ENCODE assay signal across 20 cellular contexts in the genomic region with DNA sequence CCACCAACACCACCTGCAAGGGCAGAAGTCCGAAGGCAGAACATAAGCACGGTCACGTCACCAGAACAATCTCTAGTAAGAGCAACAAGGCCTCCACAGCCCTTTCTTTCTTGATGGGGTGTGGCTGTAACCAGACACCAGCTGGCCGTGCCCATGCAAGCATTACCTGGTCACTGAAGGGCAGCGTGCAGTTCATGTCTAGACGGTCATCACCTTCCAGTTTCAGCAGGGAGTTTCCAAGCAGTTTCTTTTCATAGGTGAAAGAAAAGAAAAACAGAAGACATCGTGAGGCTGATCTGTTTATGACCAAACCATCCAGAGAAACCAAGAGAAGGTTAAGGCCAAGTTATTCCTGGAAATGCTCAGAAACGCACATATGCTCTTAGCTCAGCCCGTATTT. TPM values are rescaled to one million over a fixed set of nuclear protein-coding genes. Genes with fewer than 3 reads are reported as not detected.
DNase-seq lines count a peak whose midpoint lies in the region; TF ChIP-seq lines count a peak whose summit lies in the region.
"Had no signal": no experiment of that assay in that cellular context is flagged by ENCODE, and none has a peak within 500 bp of the region (broad histone marks: within the 10 kb centered on the region; RNA-seq: fewer than 3 reads in every experiment).

No MANE protein-coding gene starts in this region.

- H3K4me1 Mint-ChIP-seq in nephron progenitor cell: peaks cover 24% of the 10 kb centered on the region
- H3K4me1 Mint-ChIP-seq: activated CD4-positive, alpha-beta T cell treated with anti-CD3 and anti-CD28 coated beads, Interleukin-2, amount 10 ng/mL, durations not matched to agents 7 days and 5 days had no signal

- H3K9me3 Mint-ChIP-seq in nephron progenitor cell: no peaks in the 10 kb centered on the region
- H3K9me3 Mint-ChIP-seq: activated naive CD4-positive, alpha-beta T cell treated with anti-CD3 and anti-CD28 coated beads for 36 hours had no signal

- DNase-seq in DMS53 (lab: John Stamatoyannopoulos, UW) (peak; percentile 87), NCI-H526 (lab: John Stamatoyannopoulos, UW) (peak; percentile 58 to 67), epithelial cell of proximal tubule (ENCODE audit: low read depth) (peak; percentile 88), nephron progenitor cell (peak; percentile 25), Kasumi-1 (lab: John Stamatoyannopoulos, UW) (no peak), MV-4-11 (lab: John Stamatoyannopoulos, UW) (no peak), HuH-7 (ENCODE audit: low spot score) (no peak)
- DNase-seq in stimulated activated CD4-positive, alpha-beta T cell treated with anti-CD3 and anti-CD28 coated beads, Interleukin-4, amount 100 ng/mL, for 4 hours: no peak
- DNase-seq: activated CD4-positive, alpha-beta T cell treated with anti-CD3 and anti-CD28 coated beads, Interleukin-2, amount 10 ng/mL, durations not matched to agents 7 days and 5 days; activated naive CD4-positive, alpha-beta T cell treated with anti-CD3 and anti-CD28 coated beads for 36 hours; CD4-positive, alpha-beta memory T cell; glutamatergic neuron; midbrain; NCI-H1694; NCI-H82; Peyer's patch; stimulated activated CD4-positive, alpha-beta T cell treated with anti-CD3 and anti-CD28 coated beads, Interleukin-2, amount 100 ng/mL, for 24 hours had no signal

- H3K36me3 Mint-ChIP-seq in nephron progenitor cell (ENCODE audit: low read depth): peaks cover 87% of the 10 kb centered on the region

- no peak overlapping the region for H3K27ac Mint-ChIP-seq in nephron progenitor cell
- H3K27ac Mint-ChIP-seq: activated CD4-positive, alpha-beta T cell treated with anti-CD3 and anti-CD28 coated beads, Interleukin-2, amount 10 ng/mL, durations not matched to agents 7 days and 5 days; activated naive CD4-positive, alpha-beta T cell treated with anti-CD3 and anti-CD28 coated beads for 36 hours had no signal

- H3K4me3 Mint-ChIP-seq in nephron progenitor cell: no peak overlapping the region
- H3K4me3 Mint-ChIP-seq: activated CD4-positive, alpha-beta T cell treated with anti-CD3 and anti-CD28 coated beads, Interleukin-2, amount 10 ng/mL, durations not matched to agents 7 days and 5 days; activated naive CD4-positive, alpha-beta T cell treated with anti-CD3 and anti-CD28 coated beads for 36 hours; CD4-positive, alpha-beta memory T cell had no signal

- peaks cover 3% of the 10 kb centered on the region for H3K27me3 Mint-ChIP-seq in nephron progenitor cell (ENCODE audit: low read depth, poor library complexity)
- H3K27me3 Mint-ChIP-seq: activated CD4-positive, alpha-beta T cell treated with anti-CD3 and anti-CD28 coated beads, Interleukin-2, amount 10 ng/mL, durations not matched to agents 7 days and 5 days; CD4-positive, alpha-beta memory T cell had no signal

- H3K4me3 ChIP-seq in epithelial cell of proximal tubule (ENCODE audit: low read depth, low read length): no peak overlapping the region
- H3K4me3 ChIP-seq: ascending aorta, coronary artery, esophagus muscularis mucosa, Peyer's patch had no signal

- TF ChIP-seq CTCF in epithelial cell of proximal tubule (conservative IDR thresholded peaks at IDR 0.05; ENCODE audit: low read depth, low read length): no peak
- no peak for TF ChIP-seq CTCF in nephron progenitor cell (IDR thresholded peaks at IDR 0.05)

RNA-seq across cellular contexts. Expression of a gene that starts 42.4 kb away (rescaled TPM):
- 22.3 and 27.9 TPM in 2 replicates for total RNA-seq in epithelial cell of proximal tubule

Comparison
In these comparisons a context has a peak if more than half of its experiments do, and no peak if none do; other contexts are left out.
1. DNase-seq: peak in DMS53 (single experiment), NCI-H526 (2 of 2), epithelial cell of proximal tubule (single experiment) and nephron progenitor cell (single experiment); none in Kasumi-1 (0 of 2), MV-4-11 (single experiment), stimulated activated CD4-positive, alpha-beta T cell treated with anti-CD3 and anti-CD28 coated beads, Interleukin-4, amount 100 ng/mL, for 4 hours (0 of 2) and HuH-7 (single experiment).